ENCODE assay signal across 8 cellular contexts in the genomic region with DNA sequence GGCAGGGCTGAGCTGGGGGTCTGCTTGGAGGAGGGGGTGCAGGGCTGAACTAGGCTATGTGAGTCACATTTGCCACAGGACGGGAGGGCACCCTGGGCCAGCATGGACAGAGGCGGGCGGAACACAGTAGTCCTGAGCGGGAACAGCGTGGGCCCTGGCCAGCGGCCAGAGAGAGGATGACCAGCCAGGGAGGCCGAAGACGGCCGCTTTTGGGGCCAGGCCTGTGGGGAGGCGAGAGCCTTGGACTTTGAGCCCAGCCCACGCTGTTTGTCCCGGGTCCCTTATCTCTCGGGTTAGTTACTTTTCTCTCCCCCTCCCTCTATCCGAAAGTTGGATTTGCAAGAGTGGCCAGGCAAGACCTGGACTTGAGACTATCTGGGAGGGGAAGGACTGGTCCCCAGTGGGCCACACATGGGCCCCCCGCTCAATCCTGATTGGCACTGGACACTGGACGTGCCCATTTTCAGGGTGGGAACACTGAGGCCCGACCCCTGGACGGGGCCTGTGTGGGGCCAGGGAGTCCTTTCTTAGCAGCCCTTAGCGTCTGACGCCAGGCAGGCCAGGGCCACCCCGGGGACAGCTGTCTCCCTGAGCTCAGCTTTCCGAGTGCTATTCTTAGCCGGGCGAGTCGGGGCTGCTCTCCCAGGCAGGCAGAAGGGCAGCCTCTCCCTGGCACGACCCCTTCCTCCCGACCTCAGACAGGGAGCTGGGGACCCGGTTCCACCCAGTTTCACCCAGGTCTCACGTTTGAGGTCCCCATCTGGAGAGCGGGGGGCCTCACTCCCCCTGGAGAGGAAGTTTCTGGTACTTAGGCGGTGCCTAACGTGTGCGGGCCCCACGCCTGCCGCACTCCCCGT. TPM values are rescaled to one million over a fixed set of nuclear protein-coding genes. Genes with fewer than 3 reads are reported as not detected.
DNase-seq lines count a peak whose midpoint lies in the region; ATAC-seq lines count a peak whose summit lies in the region.

No MANE protein-coding gene starts in this region.

- H3K9me3 ChIP-seq in mononuclear cell (ENCODE audit: low read depth, low read length) (no peaks in the 10 kb centered on the region), aorta (ENCODE audit: control insufficient read depth, low read length) (no peaks in the 10 kb centered on the region)

- peak overlapping the region; percentile 50 for H3K4me3 Mint-ChIP-seq in dendritic cell treated with granulocyte-macrophage colony-stimulating factor and Interleukin-4, amounts not matched to agents 40 ng/mL and 50 ng/mL, for 4 days

- H3K36me3 Mint-ChIP-seq in dendritic cell treated with granulocyte-macrophage colony-stimulating factor and Interleukin-4, amounts not matched to agents 40 ng/mL and 50 ng/mL, for 4 days (ENCODE audit: low read depth), result peaks cover 7% of the 10 kb centered on the region

- H3K36me3 ChIP-seq in aorta (ENCODE audit: control insufficient read depth in 1 of 2, insufficient read depth in 2 of 2, low read length in 1 of 2), result no peaks in the 10 kb centered on the region

- H3K27me3 ChIP-seq in mononuclear cell (ENCODE audit: insufficient read depth, low read length) (peaks cover 9% of the 10 kb centered on the region), aorta (ENCODE audit: control insufficient read depth in 1 of 2, insufficient read depth in 2 of 2, low read length in 1 of 2) (no peaks in the 10 kb centered on the region)

- H3K4me3 ChIP-seq in mononuclear cell (ENCODE audit: low read length), result peak overlapping the region; percentile 30
- H3K4me3 ChIP-seq in aorta (ENCODE audit: low read length in 2 of 2), result peak overlapping the region; percentile 46 to 58

- peaks cover 36% of the 10 kb centered on the region for H3K4me1 Mint-ChIP-seq in dendritic cell treated with granulocyte-macrophage colony-stimulating factor and Interleukin-4, amounts not matched to agents 40 ng/mL and 50 ng/mL, for 4 days (ENCODE audit: low read depth)

- peaks cover 47% of the 10 kb centered on the region for H3K27me3 Mint-ChIP-seq in dendritic cell treated with granulocyte-macrophage colony-stimulating factor and Interleukin-4, amounts not matched to agents 40 ng/mL and 50 ng/mL, for 4 days

- ATAC-seq in aorta (ENCODE audit: low FRiP score), result peak; percentile 49

- peak; percentile 13 for DNase-seq in NCI-H748 (lab: John Stamatoyannopoulos, UW; ENCODE audit: unreplicated experiment)
- no peak for DNase-seq in NCI-H748 treated with DMSO at 0.1 percent for 48 hours (lab: John Stamatoyannopoulos, UW)
- peak; percentile 47 for DNase-seq in NCI-H69 (lab: John Stamatoyannopoulos, UW)
- peak in 1 of 2 donors; percentile 89 for DNase-seq in aorta
- DNase-seq in NCI-H2227 (lab: John Stamatoyannopoulos, UW; ENCODE audit: unreplicated experiment), result no peak
- no peak for DNase-seq in stimulated activated CD4-positive, alpha-beta T cell treated with anti-CD3 and anti-CD28 coated beads, Interleukin-2, amount 100 ng/mL, for 24 hours

- intact Hi-C loops in dendritic cell treated with granulocyte-macrophage colony-stimulating factor and Interleukin-4, amounts not matched to agents 40 ng/mL and 50 ng/mL, for 4 days (cut with micrococcal nuclease), result no loop called here
- intact Hi-C loops in aorta (cut with DNase I), result loop anchor here in 1 of 2 donors (5.0 kb wide), 1 partner anchor 118 kb away; no protein-coding TSS in a partner anchor

- no peak overlapping the region for H3K27ac Mint-ChIP-seq in dendritic cell treated with granulocyte-macrophage colony-stimulating factor and Interleukin-4, amounts not matched to agents 40 ng/mL and 50 ng/mL, for 4 days

- peaks cover 22% of the 10 kb centered on the region for H3K4me1 ChIP-seq in mononuclear cell (ENCODE audit: insufficient read depth, low read length)
- H3K4me1 ChIP-seq in aorta (ENCODE audit: control insufficient read depth in 1 of 2, insufficient read depth in 2 of 2, low read length in 2 of 2), result no peaks in the 10 kb centered on the region

- no peak overlapping the region for H3K27ac ChIP-seq in aorta (ENCODE audit: low read depth in 1 of 2, low read length in 2 of 2)

- H3K9me3 Mint-ChIP-seq in dendritic cell treated with granulocyte-macrophage colony-stimulating factor and Interleukin-4, amounts not matched to agents 40 ng/mL and 50 ng/mL, for 4 days, result no peaks in the 10 kb centered on the region

- WGBS in aorta, 2 donors, result 7 to 12% methylated on average over 35 to 36 of the region's 36 CpGs

RNA-seq across cellular contexts. Expression of a gene that starts 0.8 kb away (rescaled TPM):
- total RNA-seq in mononuclear cell, result 6.7 TPM
- total RNA-seq in aorta, result 10 to 100 TPM in 1 of 2 donors, 1 to 10 TPM in 1; 7.9 to 16.1 TPM
- 10 to 100 TPM; 21.2 to 40.2 TPM for polyA plus RNA-seq in aorta

RNA-seq across cellular contexts. Expression of a gene that starts 6.9 kb away (rescaled TPM):
- total RNA-seq in mononuclear cell, result 63.0 TPM
- total RNA-seq in aorta, result 10 to 100 TPM; 75.2 to 77.9 TPM
- polyA plus RNA-seq in aorta, result 10 to 100 TPM; 44.8 to 79.0 TPM

RNA-seq across cellular contexts. Expression of a gene that starts 16.8 kb away (rescaled TPM):
- 21.1 TPM for total RNA-seq in mononuclear cell
- total RNA-seq in aorta, result 10 to 100 TPM; 47.7 to 47.8 TPM
- 100 to 1,000 TPM in 1 of 2 donors, 10 to 100 TPM in 1; 72.6 to 105 TPM for polyA plus RNA-seq in aorta

RNA-seq across cellular contexts. Expression of a gene that starts 37.7 kb away (rescaled TPM):
- total RNA-seq in mononuclear cell (1,183 TPM), aorta (100 to 1,000 TPM; 707 to 750 TPM)
- 1,000 to 10,000 TPM; 2,784 to 2,878 TPM for polyA plus RNA-seq in aorta

RNA-seq across cellular contexts. Expression of a gene that starts 49.4 kb away (rescaled TPM):
- total RNA-seq in mononuclear cell (0.10 TPM), aorta (under 1 TPM; 0.26 to 0.42 TPM)
- under 1 TPM in 1 of 2 donors, not detected in 1; 0.03 TPM for polyA plus RNA-seq in aorta

Comparison
In these comparisons a context has a peak if more than half of its experiments do, and no peak if none do; other contexts are left out.
1. DNase-seq: peak in NCI-H748 (single experiment) and NCI-H69 (single experiment); none in NCI-H748 treated with DMSO at 0.1 percent for 48 hours (single experiment), NCI-H2227 (single experiment) and stimulated activated CD4-positive, alpha-beta T cell treated with anti-CD3 and anti-CD28 coated beads, Interleukin-2, amount 100 ng/mL, for 24 hours (0 of 2).